11 cellular contexts compared by ENCODE assay signal in genomic region chr20:9442858-9443257, GRCh38.
DNase-seq lines count a peak whose midpoint lies in the region; ATAC-seq and TF ChIP-seq lines count a peak whose summit lies in the region.
"Had no signal": no experiment of that assay in that cellular context is flagged by ENCODE, and none has a peak within 500 bp of the region (broad histone marks: within the 10 kb centered on the region; RNA-seq: fewer than 3 reads in every experiment).

No MANE protein-coding gene starts in this region.

- in situ Hi-C loops in GM13976 (cut with MboI; ENCODE audit: low sequenced_read_pairs, unreplicated experiment) = no loop called here

- peak; percentile 54 for ATAC-seq in GM21515 (IDR thresholded peaks at IDR 0.05; ENCODE audit: unreplicated experiment)
- ATAC-seq: Right ventricle myocardium inferior had no signal

- no peak for TF ChIP-seq CTCF in GM13976 (IDR thresholded peaks at IDR 0.05; ENCODE audit: borderline replicate concordance, control extremely low read depth, extremely low read depth, insufficient read depth, missing control alignments)
- no peak for TF ChIP-seq CTCF in brain (conservative IDR thresholded peaks at IDR 0.05)
- no peak for TF ChIP-seq CTCF in CD14-positive monocyte (IDR thresholded peaks at IDR 0.05)

- intact Hi-C loops in CD14-positive monocyte (cut with micrococcal nuclease) = no loop called here

- H3K27ac Mint-ChIP-seq in brain (peak overlapping the region in 3 of 5 experiments; percentile 69 to 89 (median 77)), CD14-positive monocyte (no peak overlapping the region)
- H3K27ac Mint-ChIP-seq: activated naive CD8-positive, alpha-beta T cell; memory B cell had no signal

- DNase-seq in GM13976 (ENCODE audit: low spot score) (peak; percentile 3), HuH-7.5 (ENCODE audit: low spot score) (peak; percentile 7), H4 (ENCODE audit: low spot score) (no peak), ecto neural progenitor cell (ENCODE audit: low spot score) (no peak), CD14-positive monocyte (ENCODE audit: low spot score) (no peak)
- DNase-seq in activated CD8-positive, alpha-beta memory T cell treated with anti-CD3 and anti-CD28 coated beads, Interleukin-2, amount 50 U/mL, for 4 hours = no peak

- H3K36me3 Mint-ChIP-seq in brain (peaks cover 71% of the 10 kb centered on the region), CD14-positive monocyte (no peaks in the 10 kb centered on the region)
- H3K36me3 Mint-ChIP-seq: activated naive CD8-positive, alpha-beta T cell; memory B cell had no signal

- peaks cover 6 to 14% (median 10%) of the 10 kb centered on the region in 5 experiments for H3K9me3 Mint-ChIP-seq in brain
- H3K9me3 Mint-ChIP-seq in CD14-positive monocyte = peaks cover 0 to 13% (median 5%) of the 10 kb centered on the region in 7 donors

- peaks cover 16% of the 10 kb centered on the region for H3K4me1 Mint-ChIP-seq in brain
- no peaks in the 10 kb centered on the region for H3K4me1 Mint-ChIP-seq in CD14-positive monocyte
- H3K4me1 Mint-ChIP-seq: memory B cell had no signal

- H3K27me3 Mint-ChIP-seq in brain (no peaks in the 10 kb centered on the region), CD14-positive monocyte (ENCODE audit: low read depth in 3 of 3) (peaks cover 0 to 2% (median 0%) of the 10 kb centered on the region in 3 donors)
- H3K27me3 Mint-ChIP-seq: activated naive CD8-positive, alpha-beta T cell had no signal

- H3K4me3 Mint-ChIP-seq in brain (no peak overlapping the region), CD14-positive monocyte (no peak overlapping the region)
- H3K4me3 Mint-ChIP-seq: activated naive CD8-positive, alpha-beta T cell; memory B cell had no signal

Comparison
In these comparisons a context has a peak if more than half of its experiments do, and no peak if none do; other contexts are left out.
1. DNase-seq: peak in GM13976 (single experiment) and HuH-7.5 (single experiment); none in H4 (single experiment), ecto neural progenitor cell (single experiment), CD14-positive monocyte (single experiment) and activated CD8-positive, alpha-beta memory T cell treated with anti-CD3 and anti-CD28 coated beads, Interleukin-2, amount 50 U/mL, for 4 hours (single experiment).
2. H3K27ac Mint-ChIP-seq: peak in brain (3 of 5); none in CD14-positive monocyte (0 of 7).